In genomic region chr13:23450340-23451046, GRCh38 we compare ENCODE assay signal across 15 cellular contexts. TPM values are rescaled to one million over a fixed set of nuclear protein-coding genes. Genes with fewer than 3 reads are reported as not detected.
DNase-seq lines count a peak whose midpoint lies in the region; ATAC-seq and TF ChIP-seq lines count a peak whose summit lies in the region.
"Had no signal": no experiment of that assay in that cellular context is flagged by ENCODE, and none has a peak within 500 bp of the region (broad histone marks: within the 10 kb centered on the region; RNA-seq: fewer than 3 reads in every experiment).

No MANE protein-coding gene starts in this region.

- TF ChIP-seq CTCF in HEK293 (tag by site-specific recombination; IDR thresholded peaks at IDR 0.05) (no peak), adrenal gland (IDR thresholded peaks at IDR 0.05) (no peak)

- H2BK12ac ChIP-seq in neuronal stem cell (ENCODE audit: low read length) = no peak overlapping the region

- DNase-seq in NCI-H1694 (lab: John Stamatoyannopoulos, UW) (peak; percentile 81), SHP77 treated with DMSO at 0.1 percent for 48 hours (lab: John Stamatoyannopoulos, UW) (peak; percentile 77), neuronal stem cell (ENCODE audit: low spot score) (no peak), hippocampal formation (lab: John Stamatoyannopoulos, UW) (no peak), hypothalamus (lab: John Stamatoyannopoulos, UW) (no peak), adrenal gland (no peak)
- DNase-seq: activated CD4-positive, alpha-beta memory T cell treated with anti-CD3 and anti-CD28 coated beads, Interleukin-2, amount 10 ng/mL, durations not matched to agents 7 days and 5 days; activated gamma-delta T cell treated with Interleukin-2 at 50 U/mL for 16 hours; foreskin melanocyte; Kasumi-1; kidney glomerular epithelial cell; naive B cell had no signal

- no peaks in the 10 kb centered on the region for H3K9me3 ChIP-seq in HEK293 (ENCODE audit: control insufficient read depth, insufficient read depth, low read depth, low read length)
- peaks cover 0 to 4% of the 10 kb centered on the region in 2 donors for H3K9me3 ChIP-seq in neuronal stem cell (replicated peaks in 1 of 2; ENCODE audit: control insufficient read depth in 2 of 2, insufficient read depth in 1 of 2, low read depth in 1 of 2, low read length in 2 of 2)
- no peaks in the 10 kb centered on the region for H3K9me3 ChIP-seq in adrenal gland (replicated peaks in 1 of 3)
- H3K9me3 ChIP-seq: thoracic aorta had no signal

- POLR2A ChIA-PET in HEK293 (lab: Yijun Ruan, JAX) = no interaction called here

- no peak overlapping the region for H4K91ac ChIP-seq in neuronal stem cell (ENCODE audit: low read depth, low read length, poor library complexity)

- no peak for ATAC-seq in GM19467 (IDR thresholded peaks at IDR 0.05; ENCODE audit: unreplicated experiment)

- WGBS in neuronal stem cell (ENCODE audit: extremely low coverage in 2 of 2, insufficient read length in 2 of 2, insufficient replicate concordance in 1 of 2), 2 donors = no CpG with 5 or more reads among the region's 8 CpGs
- WGBS in adrenal gland, 4 donors = 38 to 46% (median 43%) methylated on average over 8 of the region's 8 CpGs

- H3K79me1 ChIP-seq in neuronal stem cell (ENCODE audit: low read depth, low read length) = no peaks in the 10 kb centered on the region

- H2AFZ ChIP-seq in neuronal stem cell (ENCODE audit: low read length) = no peak overlapping the region

- TF ChIP-seq POLR2A in adrenal gland (IDR thresholded peaks at IDR 0.05) = no peak

- no peak overlapping the region for H3K18ac ChIP-seq in neuronal stem cell (ENCODE audit: low read length)

- H4K8ac ChIP-seq in neuronal stem cell (ENCODE audit: low read depth, low read length) = no peak overlapping the region

- H3K4me3 ChIP-seq in HEK293 (ENCODE audit: low read depth, low read length) (no peak overlapping the region), neuronal stem cell (ENCODE audit: low read length in 2 of 2) (no peak overlapping the region), adrenal gland (no peak overlapping the region)
- H3K4me3 ChIP-seq: thoracic aorta had no signal

- intact Hi-C loops in adrenal gland (cut with DNase I) = no loop called here

- CTCF ChIA-PET in HEK293 (lab: Yijun Ruan, JAX) = no interaction called here

- no peak overlapping the region for H2AK5ac ChIP-seq in neuronal stem cell (ENCODE audit: low read depth, low read length)

- no peak overlapping the region for H2BK5ac ChIP-seq in neuronal stem cell (ENCODE audit: low read length)

- H3K4me1 ChIP-seq in HEK293 (ENCODE audit: control insufficient read depth, insufficient read depth, low read length) (no peaks in the 10 kb centered on the region), neuronal stem cell (ENCODE audit: control insufficient read depth in 2 of 2, insufficient read depth in 1 of 2, low read depth in 1 of 2, low read length in 2 of 2) (peaks cover 13 to 20% of the 10 kb centered on the region in 2 donors), adrenal gland (replicated peaks in 1 of 2) (no peaks in the 10 kb centered on the region)

- H3K27me3 ChIP-seq in neuronal stem cell (ENCODE audit: control insufficient read depth in 3 of 3, insufficient read depth in 3 of 3, low read depth in 1 of 3, low read length in 3 of 3) (no peaks in the 10 kb centered on the region), adrenal gland (no peaks in the 10 kb centered on the region)

- no peak overlapping the region for H3K4me2 ChIP-seq in neuronal stem cell (ENCODE audit: insufficient read depth, low read length, poor library complexity, severe bottlenecking)

- H3K36me3 ChIP-seq in HEK293 (ENCODE audit: control insufficient read depth in 2 of 2, insufficient read depth in 1 of 2, low read length in 2 of 2) = no peaks in the 10 kb centered on the region
- H3K36me3 ChIP-seq in neuronal stem cell (replicated peaks in 1 of 2; ENCODE audit: control insufficient read depth in 2 of 2, insufficient read depth in 2 of 2, low read length in 2 of 2) = no peaks in the 10 kb centered on the region
- no peaks in the 10 kb centered on the region for H3K36me3 ChIP-seq in adrenal gland (replicated peaks in 1 of 2)
- H3K36me3 ChIP-seq: thoracic aorta had no signal

- H3K23ac ChIP-seq in neuronal stem cell (ENCODE audit: low read depth, low read length, poor library complexity) = no peak overlapping the region

- no peak overlapping the region for H2BK120ac ChIP-seq in neuronal stem cell (ENCODE audit: low read depth, low read length)

- peak overlapping the region; percentile 35 for H2BK15ac ChIP-seq in neuronal stem cell (ENCODE audit: low read length)

- no peak overlapping the region for H3K14ac ChIP-seq in neuronal stem cell (ENCODE audit: low read length)

- no peak overlapping the region for H3K27ac ChIP-seq in HEK293 (ENCODE audit: extremely low read depth, low read depth, low read length)
- H3K27ac ChIP-seq in neuronal stem cell (replicated peaks; ENCODE audit: low read length) = no peak overlapping the region
- no peak overlapping the region for H3K27ac ChIP-seq in adrenal gland
- H3K27ac ChIP-seq: thoracic aorta had no signal

- no peak overlapping the region for H3K9ac ChIP-seq in neuronal stem cell (ENCODE audit: low read depth, low read length, poor library complexity)

- H3K4ac ChIP-seq in neuronal stem cell (ENCODE audit: low read length) = no peak overlapping the region

TF ChIP-seq in HEK293, 187 proteins besides CTCF, POLR2A, EP300 and RAD21:
- peak; percentile 79 for TF ChIP-seq PRDM6 (tag by site-specific recombination; IDR thresholded peaks at IDR 0.05)
- no peak for TF ChIP-seq TCF7L2 (IDR thresholded peaks at IDR 0.05; ENCODE audit: borderline replicate concordance, low read depth, low read length)

RNA-seq across cellular contexts. Expression of gene SACS, which starts 17.0 kb away (rescaled TPM):
- 19.9 TPM for polyA plus RNA-seq in neuronal stem cell (2013, experiment 1 of 2)
- polyA plus RNA-seq in neuronal stem cell (2013, experiment 2 of 2) = 19.4 TPM
- total RNA-seq in adrenal gland = 10 to 100 TPM in 2 of 8 donors, 1 to 10 TPM in 6; 5.9 to 11.8 (median 7.9) TPM
- polyA plus RNA-seq in adrenal gland = 1 to 10 TPM; 5.6 to 7.6 (median 6.4) TPM

Comparison
In these comparisons a context has a peak if more than half of its experiments do, and no peak if none do; other contexts are left out.
1. DNase-seq: peak in NCI-H1694 (single experiment) and SHP77 treated with DMSO at 0.1 percent for 48 hours (single experiment); none in neuronal stem cell (single experiment), hippocampal formation (0 of 2), hypothalamus (0 of 51) and adrenal gland (0 of 7).